ENCODE assay signal across 24 cellular contexts in the genomic region with DNA sequence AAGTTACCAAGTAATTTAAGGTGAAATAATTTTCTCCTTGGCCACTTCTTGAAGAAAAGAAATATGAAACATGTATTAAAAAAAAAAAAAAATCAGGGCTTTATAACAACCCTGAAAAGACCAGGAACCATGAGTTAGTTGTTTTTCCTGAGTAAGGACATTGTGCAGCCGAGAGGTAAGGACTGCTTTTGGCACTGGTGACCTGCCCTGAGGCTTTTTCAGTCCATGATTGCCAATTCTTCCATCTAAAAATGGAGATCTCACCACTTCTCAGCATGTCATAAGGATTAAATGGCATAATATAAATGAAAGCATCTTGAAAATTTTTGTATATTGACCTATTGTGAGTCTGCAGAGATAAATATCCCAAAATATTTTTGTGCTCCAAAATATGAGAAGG.
"Had no signal": no experiment of that assay in that cellular context is flagged by ENCODE, and none has a peak within 500 bp of the region (broad histone marks: within the 10 kb centered on the region; RNA-seq: fewer than 3 reads in every experiment).

No MANE protein-coding gene starts in this region.

- H3K9me3 Mint-ChIP-seq: endodermal cell had no signal

- DNase-seq: cortex of kidney; effector CD8-positive, alpha-beta T cell; effector memory CD8-positive, alpha-beta T cell; endodermal cell; erythroblast; esophagus squamous epithelium; foreskin fibroblast; foreskin melanocyte; gastrocnemius medialis; glutamatergic neuron; head of caudate nucleus; heart right ventricle; hippocampal formation; left cardiac atrium; left ventricle myocardium superior; lower lobe of right lung; mesenchymal stem cell; mucosa of descending colon; naive B cell; naive thymus-derived CD8-positive, alpha-beta T cell had no signal

- H3K4me3 Mint-ChIP-seq: dendritic cell treated with granulocyte-macrophage colony-stimulating factor and Interleukin-4, amounts not matched to agents 40 ng/mL and 50 ng/mL, for 4 days; effector memory CD8-positive, alpha-beta T cell; endodermal cell; mesothelial cell of epicardium; naive B cell; naive thymus-derived CD8-positive, alpha-beta T cell had no signal

- H3K27ac Mint-ChIP-seq: dendritic cell treated with granulocyte-macrophage colony-stimulating factor and Interleukin-4, amounts not matched to agents 40 ng/mL and 50 ng/mL, for 4 days; effector memory CD8-positive, alpha-beta T cell; endodermal cell; mesothelial cell of epicardium; naive B cell; naive thymus-derived CD8-positive, alpha-beta T cell had no signal

- H3K4me1 Mint-ChIP-seq: naive B cell; naive thymus-derived CD8-positive, alpha-beta T cell had no signal

- ATAC-seq: effector memory CD8-positive, alpha-beta T cell; esophagus mucosa; gastrocnemius medialis; heart right ventricle; left cardiac atrium; left lung; left ventricle myocardium superior; lower lobe of right lung; mucosa of descending colon; naive thymus-derived CD8-positive, alpha-beta T cell had no signal

- H3K36me3 Mint-ChIP-seq: mesothelial cell of epicardium; naive B cell; naive thymus-derived CD8-positive, alpha-beta T cell had no signal

- H3K27me3 Mint-ChIP-seq: dendritic cell treated with granulocyte-macrophage colony-stimulating factor and Interleukin-4, amounts not matched to agents 40 ng/mL and 50 ng/mL, for 4 days; effector memory CD8-positive, alpha-beta T cell; naive B cell; naive thymus-derived CD8-positive, alpha-beta T cell had no signal
